ENCODE assay signal across 1 cellular context in genomic region chr5:132666310-132667123, GRCh38.
A peak's percentile ranks its signal among the peaks of the same experiment; 100 is the strongest.
TF ChIP-seq lines count a peak whose summit lies in the region.

No MANE protein-coding gene starts in this region.

TF ChIP-seq in K562, 482 proteins besides CTCF, POLR2A, EP300 and RAD21 (continued from another document and continues in another):
- TF ChIP-seq RREB1 (CRISPR knock-in tag; IDR thresholded peaks at IDR 0.05) (peak; percentile 95), GABPA (tag; conservative IDR thresholded peaks at IDR 0.05; ENCODE audit: low read depth) (peak; percentile 33; the same call in 1 of the 2 replicates), CHAMP1 (IDR thresholded peaks at IDR 0.05) (no peak), E4F1 (CRISPR knock-in tag; IDR thresholded peaks at IDR 0.05; ENCODE audit: borderline replicate concordance) (peak; percentile 84), ILF3 (IDR thresholded peaks at IDR 0.05; ENCODE audit: borderline replicate concordance) (no peak), OTX1 (CRISPR knock-in tag; IDR thresholded peaks at IDR 0.05) (peak; percentile 94; the same call in 1 of the 2 replicates), PHF20 (IDR thresholded peaks at IDR 0.05; ENCODE audit: partially characterized antibody) (no peak), TFAM (CRISPR knock-in tag; conservative IDR thresholded peaks at IDR 0.05) (no peak), ZNF224 (CRISPR knock-in tag; IDR thresholded peaks at IDR 0.05) (no peak), CREB3L1 (IDR thresholded peaks at IDR 0.05; ENCODE audit: borderline replicate concordance, low read depth) (no peak), FOXK2 (conservative IDR thresholded peaks at IDR 0.05 in 1 of 2, IDR thresholded peaks at IDR 0.05 in 1 of 2; ENCODE audit: low read depth in 2 of 2) (no peak), FUS (optimal IDR thresholded peaks at IDR 0.05; ENCODE audit: low read depth, low read length) (no peak), EZH2 (IDR thresholded peaks at IDR 0.05; ENCODE audit: borderline replicate concordance, low read depth, low read length) (no peak), SMARCC2 (IDR thresholded peaks at IDR 0.05; ENCODE audit: low read depth) (no peak), ARID1B (IDR thresholded peaks at IDR 0.05) (peak; percentile 69), RBM22 (IDR thresholded peaks at IDR 0.05; ENCODE audit: low read depth, low read length, poor library complexity, severe bottlenecking) (no peak), GATA2 (CRISPR knock-in tag; IDR thresholded peaks at IDR 0.05) (no peak), ZNF253 (CRISPR knock-in tag; conservative IDR thresholded peaks at IDR 0.05) (0 out of 2 replicates have a peak, but pooled peaks have one; percentile 71), ZC3H4 (CRISPR knock-in tag; IDR thresholded peaks at IDR 0.05; ENCODE audit: borderline replicate concordance) (no peak), ZNF740 (CRISPR knock-in tag; IDR thresholded peaks at IDR 0.05) (no peak), ZNF740 (tag; IDR thresholded peaks at IDR 0.05) (peak in 1 of 2 experiments; percentile 97; a peak in 2 of 4 replicates), ZNF431 (CRISPR knock-in tag; IDR thresholded peaks at IDR 0.05) (no peak), ZNF384 (IDR thresholded peaks at IDR 0.05; ENCODE audit: low read depth, low read length) (no peak), ZNF561 (CRISPR knock-in tag; conservative IDR thresholded peaks at IDR 0.05) (peak; percentile 89), E2F3 (CRISPR knock-in tag; IDR thresholded peaks at IDR 0.05) (peak; percentile 97), CUX1 (CRISPR knock-in tag; IDR thresholded peaks at IDR 0.05) (peak; percentile 97), ELF1 (tag; IDR thresholded peaks at IDR 0.05) (no peak), HIVEP1 (CRISPR knock-in tag; IDR thresholded peaks at IDR 0.05) (peak; percentile 96), POLR2G (IDR thresholded peaks at IDR 0.05; ENCODE audit: low read depth, low read length) (peak; percentile 85), ZNF75A (CRISPR knock-in tag; IDR thresholded peaks at IDR 0.05) (peak; percentile 81), MCM5 (IDR thresholded peaks at IDR 0.05; ENCODE audit: low read depth) (no peak), NR0B1 (IDR thresholded peaks at IDR 0.05; ENCODE audit: partially characterized antibody) (no peak), SNAPC5 (CRISPR knock-in tag; IDR thresholded peaks at IDR 0.05) (peak; percentile 81), ZNF12 (CRISPR knock-in tag; IDR thresholded peaks at IDR 0.05) (no peak), ZBTB9 (CRISPR knock-in tag; IDR thresholded peaks at IDR 0.05) (peak; percentile 98), ID3 (CRISPR knock-in tag; IDR thresholded peaks at IDR 0.05) (peak; percentile 87), ID3 (tag; IDR thresholded peaks at IDR 0.05) (peak; percentile 99)
